In genomic region chr2:1973636-1974035, GRCh38 we compare ENCODE assay signal across 24 cellular contexts.
DNase-seq lines count a peak whose midpoint lies in the region; ATAC-seq and TF ChIP-seq lines count a peak whose summit lies in the region.
"Had no signal": no experiment of that assay in that cellular context is flagged by ENCODE, and none has a peak within 500 bp of the region (broad histone marks: within the 10 kb centered on the region; RNA-seq: fewer than 3 reads in every experiment).

No MANE protein-coding gene starts in this region.

- H3K27me3 Mint-ChIP-seq in osteocyte (ENCODE audit: unreplicated experiment), result no peaks in the 10 kb centered on the region
- H3K27me3 Mint-ChIP-seq: activated naive CD8-positive, alpha-beta T cell treated with anti-CD3 and anti-CD28 coated beads, Interleukin-2, amount 50 U/mL, for 24 hours; B cell had no signal

- H3K4me1 Mint-ChIP-seq in osteocyte (ENCODE audit: unreplicated experiment), result peaks cover 67% of the 10 kb centered on the region
- H3K4me1 Mint-ChIP-seq: activated naive CD8-positive, alpha-beta T cell treated with anti-CD3 and anti-CD28 coated beads, Interleukin-2, amount 50 U/mL, for 24 hours; B cell had no signal

- no peaks in the 10 kb centered on the region for H3K27me3 ChIP-seq in ascending aorta
- H3K27me3 ChIP-seq: esophagus squamous epithelium, stomach had no signal

- H3K4me3 ChIP-seq in ascending aorta, result no peak overlapping the region
- H3K4me3 ChIP-seq: esophagus squamous epithelium, left ventricle myocardium inferior, mucosa of descending colon, smooth muscle cell, stomach had no signal

- no peaks in the 10 kb centered on the region for H3K4me1 ChIP-seq in ascending aorta
- H3K4me1 ChIP-seq: left ventricle myocardium inferior, stomach had no signal

- H3K27ac Mint-ChIP-seq in osteocyte (ENCODE audit: unreplicated experiment), result peak overlapping the region; percentile 96
- H3K27ac Mint-ChIP-seq: activated naive CD8-positive, alpha-beta T cell treated with anti-CD3 and anti-CD28 coated beads, Interleukin-2, amount 50 U/mL, for 24 hours; B cell had no signal

- no peaks in the 10 kb centered on the region for H3K36me3 ChIP-seq in ascending aorta
- H3K36me3 ChIP-seq: esophagus squamous epithelium, left ventricle myocardium inferior, stomach had no signal

- DNase-seq in NCI-H1417 (lab: John Stamatoyannopoulos, UW) (peak; percentile 14 to 95 (median 63)), NCI-H1417 treated with DMSO at 0.1 percent for 48 hours (lab: John Stamatoyannopoulos, UW) (no peak), NCI-H2171 treated with DMSO at 0.1 percent for 48 hours (lab: John Stamatoyannopoulos, UW) (peak; percentile 56), caudate nucleus (lab: John Stamatoyannopoulos, UW) (peak in 5 of 61 donors; percentile 26 to 52 (median 32)), osteocyte (ENCODE audit: extremely low spot score, unreplicated experiment) (peak; percentile 77), NCI-H446 (lab: John Stamatoyannopoulos, UW) (no peak), ascending aorta (ENCODE audit: low spot score in 2 of 2) (no peak)
- DNase-seq: 8988T; activated CD4-positive, alpha-beta T cell treated with anti-CD3 and anti-CD28 coated beads for 48 hours; activated naive CD8-positive, alpha-beta T cell treated with anti-CD3 and anti-CD28 coated beads, Interleukin-2, amount 50 U/mL, for 24 hours; central memory CD4-positive, alpha-beta T cell; effector memory CD4-positive, alpha-beta T cell; esophagus squamous epithelium; IMR-90; left ventricle myocardium inferior; mucosa of descending colon; NCI-H524; stimulated activated CD4-positive, alpha-beta T cell treated with anti-CD3 and anti-CD28 coated beads, Interleukin-4, amount 100 ng/mL, for 1 hour; stomach had no signal

- ATAC-seq in GM18867 (IDR thresholded peaks at IDR 0.05; ENCODE audit: unreplicated experiment), result no peak
- ATAC-seq: activated naive CD8-positive, alpha-beta T cell treated with anti-CD3 and anti-CD28 coated beads, Interleukin-2, amount 50 U/mL, for 24 hours; HCT116; mucosa of descending colon had no signal

- intact Hi-C loops in ascending aorta (cut with DNase I), result no loop called here

- no peaks in the 10 kb centered on the region for H3K36me3 Mint-ChIP-seq in osteocyte (ENCODE audit: unreplicated experiment)

- H3K27ac ChIP-seq in caudate nucleus (ENCODE audit: low read depth, low read length) (peak overlapping the region; percentile 41), ascending aorta (no peak overlapping the region)
- H3K27ac ChIP-seq: HL-60, left ventricle myocardium inferior, stomach had no signal

- H3K9me3 ChIP-seq in ascending aorta, result no peaks in the 10 kb centered on the region
- H3K9me3 ChIP-seq: esophagus squamous epithelium, left ventricle myocardium inferior, mucosa of descending colon, stomach had no signal

- no peaks in the 10 kb centered on the region for H3K9me3 Mint-ChIP-seq in osteocyte (ENCODE audit: unreplicated experiment)
- H3K9me3 Mint-ChIP-seq: activated naive CD8-positive, alpha-beta T cell treated with anti-CD3 and anti-CD28 coated beads, Interleukin-2, amount 50 U/mL, for 24 hours had no signal

- no peak for TF ChIP-seq CTCF in osteocyte (IDR thresholded peaks at IDR 0.05)
- TF ChIP-seq CTCF in ascending aorta (IDR thresholded peaks at IDR 0.05), result no peak

- peak overlapping the region; percentile 18 for H3K4me3 Mint-ChIP-seq in osteocyte (ENCODE audit: unreplicated experiment)
- H3K4me3 Mint-ChIP-seq: activated naive CD8-positive, alpha-beta T cell treated with anti-CD3 and anti-CD28 coated beads, Interleukin-2, amount 50 U/mL, for 24 hours; B cell had no signal

Comparison
In these comparisons a context has a peak if more than half of its experiments do, and no peak if none do; other contexts are left out.
1. DNase-seq: peak in NCI-H1417 (3 of 3), NCI-H2171 treated with DMSO at 0.1 percent for 48 hours (single experiment) and osteocyte (single experiment); none in NCI-H1417 treated with DMSO at 0.1 percent for 48 hours (single experiment), NCI-H446 (0 of 2) and ascending aorta (0 of 2).